In the genomic region with DNA sequence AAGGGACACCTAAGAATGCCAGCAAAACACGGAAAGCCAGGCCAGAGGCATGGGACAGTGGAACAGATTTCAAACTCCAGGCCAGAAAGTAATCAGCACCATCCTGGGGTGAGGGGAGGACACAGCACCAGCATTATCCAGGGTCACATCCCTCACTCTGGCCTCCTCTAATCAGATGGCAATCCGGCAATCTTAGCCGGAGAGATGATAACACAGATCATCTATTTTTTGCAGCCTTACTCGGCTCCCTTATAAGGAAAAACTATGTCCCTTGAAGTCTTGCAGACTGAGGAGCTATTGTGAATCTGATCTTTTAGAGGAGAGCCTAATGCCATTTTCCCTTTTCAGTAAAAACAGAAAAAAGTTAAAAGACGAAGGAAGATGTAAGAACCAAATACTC, we compare ENCODE assay signal across 27 cellular contexts. TPM values are rescaled to one million over a fixed set of nuclear protein-coding genes. Genes with fewer than 3 reads are reported as not detected.
"Had no signal": no experiment of that assay in that cellular context is flagged by ENCODE, and none has a peak within 500 bp of the region (broad histone marks: within the 10 kb centered on the region; RNA-seq: fewer than 3 reads in every experiment).

No MANE protein-coding gene starts in this region.

- DNase-seq: activated CD4-positive, alpha-beta T cell treated with anti-CD3 and anti-CD28 coated beads for 4 hours; activated CD4-positive, alpha-beta T cell treated with anti-CD3 and anti-CD28 coated beads, Interleukin-2, amount 50 U/mL, for 4 hours; activated gamma-delta T cell; activated naive CD4-positive, alpha-beta T cell treated with anti-CD3 and anti-CD28 coated beads, Interleukin-2, amount 10 ng/mL, durations not matched to agents 7 days and 5 days; activated naive CD8-positive, alpha-beta T cell treated with anti-CD3 and anti-CD28 coated beads, Interleukin-2, amount 10 ng/mL, durations not matched to agents 7 days and 5 days; amniotic stem cell; brain microvascular endothelial cell; cortex of kidney; effector memory CD8-positive, alpha-beta T cell; erythroblast; head of caudate nucleus; hippocampal formation; kidney; left colon; mammary epithelial cell; mucosa of descending colon; occipital lobe; right cardiac atrium; stimulated activated CD4-positive, alpha-beta T cell treated with anti-CD3 and anti-CD28 coated beads, Interleukin-2, amount 100 ng/mL, for 48 hours; stimulated activated naive CD8-positive, alpha-beta T cell treated with anti-CD3 and anti-CD28 coated beads, Interleukin-15, Interleukin-2, amounts not matched to agents 100 U/mL and 50 U/mL, for 24 hours; T-helper 1 cell; testis; transverse colon had no signal

- H3K9me3 Mint-ChIP-seq: activated naive CD4-positive, alpha-beta T cell treated with anti-CD3 and anti-CD28 coated beads, Interleukin-2, amount 10 ng/mL, durations not matched to agents 7 days and 5 days; activated naive CD8-positive, alpha-beta T cell treated with anti-CD3 and anti-CD28 coated beads, Interleukin-2, amount 10 ng/mL, durations not matched to agents 7 days and 5 days; activated T-helper 1 cell treated with anti-CD3 and anti-CD28 coated beads, Interleukin-12 subunit alpha, Interleukin-12 subunit beta, Interleukin-2, Interleukin-4 antibody, amounts not matched to agents 30 ng/mL and 10 ng/mL and 1 ng/mL, durations not matched to agents 14 hours and 24 hours and 36 hours; effector memory CD8-positive, alpha-beta T cell; natural killer cell treated with Interleukin-12 subunit alpha and Interleukin-12 subunit beta and Interleukin-15 and Interleukin-18, amount 100 ng/mL, for 72 hours; T-helper 2 cell treated with Interferon-gamma antibody and Interleukin-4, amounts not matched to agents 5 μg/mL and 100 μg/mL, for 36 hours had no signal

- H3K36me3 Mint-ChIP-seq: activated naive CD4-positive, alpha-beta T cell treated with anti-CD3 and anti-CD28 coated beads, Interleukin-2, amount 10 ng/mL, durations not matched to agents 7 days and 5 days; activated naive CD8-positive, alpha-beta T cell treated with anti-CD3 and anti-CD28 coated beads, Interleukin-2, amount 10 ng/mL, durations not matched to agents 7 days and 5 days; natural killer cell treated with Interleukin-12 subunit alpha and Interleukin-12 subunit beta and Interleukin-15 and Interleukin-18, amount 100 ng/mL, for 72 hours had no signal

- H3K4me1 Mint-ChIP-seq: activated naive CD4-positive, alpha-beta T cell treated with anti-CD3 and anti-CD28 coated beads, Interleukin-2, amount 10 ng/mL, durations not matched to agents 7 days and 5 days; activated naive CD8-positive, alpha-beta T cell treated with anti-CD3 and anti-CD28 coated beads, Interleukin-2, amount 10 ng/mL, durations not matched to agents 7 days and 5 days had no signal

- H3K4me3 Mint-ChIP-seq: activated naive CD4-positive, alpha-beta T cell treated with anti-CD3 and anti-CD28 coated beads, Interleukin-2, amount 10 ng/mL, durations not matched to agents 7 days and 5 days; activated naive CD8-positive, alpha-beta T cell treated with anti-CD3 and anti-CD28 coated beads, Interleukin-2, amount 10 ng/mL, durations not matched to agents 7 days and 5 days; activated T-helper 1 cell treated with anti-CD3 and anti-CD28 coated beads, Interleukin-12 subunit alpha, Interleukin-12 subunit beta, Interleukin-2, Interleukin-4 antibody, amounts not matched to agents 30 ng/mL and 10 ng/mL and 1 ng/mL, durations not matched to agents 14 hours and 24 hours and 36 hours; effector memory CD8-positive, alpha-beta T cell; natural killer cell treated with Interleukin-12 subunit alpha and Interleukin-12 subunit beta and Interleukin-15 and Interleukin-18, amount 100 ng/mL, for 72 hours; T-helper 2 cell treated with Interferon-gamma antibody and Interleukin-4, amounts not matched to agents 5 μg/mL and 100 μg/mL, for 36 hours had no signal

- H3K27me3 ChIP-seq: brain microvascular endothelial cell, testis, transverse colon, vagina had no signal

- H3K27ac ChIP-seq: brain microvascular endothelial cell, testis, transverse colon, vagina had no signal

- H3K4me3 ChIP-seq: mucosa of descending colon, testis, transverse colon, vagina had no signal

- H3K9me3 ChIP-seq: mucosa of descending colon, testis, transverse colon, vagina had no signal

- H3K4me1 ChIP-seq: testis, transverse colon, vagina had no signal

- H3K27ac Mint-ChIP-seq: activated naive CD4-positive, alpha-beta T cell treated with anti-CD3 and anti-CD28 coated beads, Interleukin-2, amount 10 ng/mL, durations not matched to agents 7 days and 5 days; activated naive CD8-positive, alpha-beta T cell treated with anti-CD3 and anti-CD28 coated beads, Interleukin-2, amount 10 ng/mL, durations not matched to agents 7 days and 5 days; activated T-helper 1 cell treated with anti-CD3 and anti-CD28 coated beads, Interleukin-12 subunit alpha, Interleukin-12 subunit beta, Interleukin-2, Interleukin-4 antibody, amounts not matched to agents 30 ng/mL and 10 ng/mL and 1 ng/mL, durations not matched to agents 14 hours and 24 hours and 36 hours; effector memory CD8-positive, alpha-beta T cell; natural killer cell treated with Interleukin-12 subunit alpha and Interleukin-12 subunit beta and Interleukin-15 and Interleukin-18, amount 100 ng/mL, for 72 hours; T-helper 2 cell treated with Interferon-gamma antibody and Interleukin-4, amounts not matched to agents 5 μg/mL and 100 μg/mL, for 36 hours had no signal

- ATAC-seq: effector memory CD8-positive, alpha-beta T cell; left colon; mucosa of descending colon; natural killer cell treated with Interleukin-12 subunit alpha and Interleukin-12 subunit beta and Interleukin-15 and Interleukin-18, amount 100 ng/mL, for 72 hours; right cardiac atrium; stimulated activated naive CD8-positive, alpha-beta T cell treated with anti-CD3 and anti-CD28 coated beads, Interleukin-15, Interleukin-2, amounts not matched to agents 100 U/mL and 50 U/mL, for 24 hours had no signal

- H3K36me3 ChIP-seq: brain microvascular endothelial cell, transverse colon, vagina had no signal

RNA-seq across cellular contexts. Expression of a gene that starts 16.5 kb away (rescaled TPM):
- total RNA-seq: activated naive CD8-positive, alpha-beta T cell treated with anti-CD3 and anti-CD28 coated beads, Interleukin-2, amount 10 ng/mL, durations not matched to agents 7 days and 5 days had no signal
